ENCODE assay signal across 14 cellular contexts in the genomic region with DNA sequence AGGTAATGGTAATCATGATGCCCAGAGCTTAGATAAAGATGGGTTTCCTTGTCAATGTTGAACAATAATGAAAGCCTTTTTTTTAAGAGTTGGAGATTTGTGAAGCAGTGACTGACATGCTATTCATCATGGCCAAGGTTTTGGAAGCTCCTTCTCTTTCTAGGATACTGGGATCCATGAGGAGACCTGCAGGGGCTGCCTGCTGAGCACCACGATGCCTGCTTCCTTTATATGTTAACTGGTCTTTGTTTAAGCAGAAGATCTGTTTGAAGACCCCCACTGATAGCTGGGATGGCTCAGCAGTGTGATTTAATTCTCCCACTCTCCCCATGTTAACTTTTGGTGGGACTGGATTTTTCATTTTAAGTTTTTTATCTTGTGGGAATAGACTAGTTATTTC. TPM values are rescaled to one million over a fixed set of nuclear protein-coding genes. Genes with fewer than 3 reads are reported as not detected.
A peak's percentile ranks its signal among the peaks of the same experiment; 100 is the strongest.
DNase-seq lines count a peak whose midpoint lies in the region; ATAC-seq and TF ChIP-seq lines count a peak whose summit lies in the region.
"Had no signal": no experiment of that assay in that cellular context is flagged by ENCODE, and none has a peak within 500 bp of the region (broad histone marks: within the 10 kb centered on the region; RNA-seq: fewer than 3 reads in every experiment).

No MANE protein-coding gene starts in this region.

- H2AFZ ChIP-seq in Karpas-422 (ENCODE audit: low read length), result no peak overlapping the region

- H3K36me3 ChIP-seq in WERI-Rb-1 (no peaks in the 10 kb centered on the region), esophagus muscularis mucosa (peaks cover 0 to 17% (median 3%) of the 10 kb centered on the region in 4 donors), Karpas-422 (ENCODE audit: insufficient read depth, low read length) (no peaks in the 10 kb centered on the region)

- H3K4me3 ChIP-seq in WERI-Rb-1 (ENCODE audit: low read depth, low read length) (no peak overlapping the region), esophagus muscularis mucosa (no peak overlapping the region), Karpas-422 (ENCODE audit: low read length) (no peak overlapping the region)
- H3K4me3 ChIP-seq: A549 had no signal

- DNase-seq in WERI-Rb-1, result no peak
- peak; percentile 45 for DNase-seq in esophagus muscularis mucosa (ENCODE audit: extremely low spot score)
- DNase-seq in mucosa of gallbladder (ENCODE audit: low spot score), result peak; percentile 1
- DNase-seq in GM10266 (ENCODE audit: extremely low spot score), result no peak
- DNase-seq in SIG-M5 treated with dmso at 0.1 percent for 504 hours (lab: John Stamatoyannopoulos, UW; ENCODE audit: unreplicated experiment), result no peak
- no peak for DNase-seq in Karpas-422
- DNase-seq: BE2C; CD4-positive, alpha-beta memory T cell; DMS153; DMS79 treated with DMSO at 0.1 percent for 48 hours; EL had no signal

- H3K9me3 ChIP-seq in WERI-Rb-1 (ENCODE audit: severe bottlenecking) (no peaks in the 10 kb centered on the region), esophagus muscularis mucosa (no peaks in the 10 kb centered on the region), Karpas-422 (ENCODE audit: low read length) (no peaks in the 10 kb centered on the region)
- H3K9me3 ChIP-seq: A549, BE2C had no signal

- H3K4me1 ChIP-seq in esophagus muscularis mucosa (no peaks in the 10 kb centered on the region), Karpas-422 (ENCODE audit: low read length) (peaks cover 10% of the 10 kb centered on the region)
- H3K4me1 ChIP-seq: A549 had no signal

- intact Hi-C loops in esophagus muscularis mucosa (cut with DNase I), result no loop called here

- no peak overlapping the region for H3K4me2 ChIP-seq in Karpas-422 (ENCODE audit: low read depth, low read length, poor library complexity, severe bottlenecking)
- H3K4me2 ChIP-seq: A549 had no signal

- WGBS in esophagus muscularis mucosa, result 67% methylated on average over 1 of the region's 1 CpG

- no peak for TF ChIP-seq EP300 in esophagus muscularis mucosa (IDR thresholded peaks at IDR 0.05)

- no peak for ATAC-seq in HG03280 (IDR thresholded peaks at IDR 0.05; ENCODE audit: unreplicated experiment)
- ATAC-seq: A549 had no signal

- H4K20me1 ChIP-seq in Karpas-422 (ENCODE audit: insufficient read depth, low read depth, low read length), result no peaks in the 10 kb centered on the region

- no peaks in the 10 kb centered on the region for H3K9me2 ChIP-seq in Karpas-422 (replicated peaks; ENCODE audit: insufficient read depth, low read length)

- H3K27ac ChIP-seq in WERI-Rb-1 (peak overlapping the region; percentile 84), esophagus muscularis mucosa (replicated peaks in 1 of 4) (no peak overlapping the region), Karpas-422 (ENCODE audit: low read length) (no peak overlapping the region)
- H3K27ac ChIP-seq: A549, C4-2B had no signal

- H3K79me2 ChIP-seq in Karpas-422 (ENCODE audit: low read length), result no peaks in the 10 kb centered on the region

- TF ChIP-seq CTCF in WERI-Rb-1 (IDR thresholded peaks at IDR 0.05; ENCODE audit: low read depth, low read length) (no peak), esophagus muscularis mucosa (IDR thresholded peaks at IDR 0.05) (no peak), GM10266 (IDR thresholded peaks at IDR 0.05; ENCODE audit: control insufficient read depth, insufficient read depth, low read depth, missing control alignments) (no peak)

- no peak overlapping the region for H3K9ac ChIP-seq in Karpas-422 (ENCODE audit: low read length)

- H3K27me3 ChIP-seq in WERI-Rb-1 (ENCODE audit: insufficient read depth, low read depth, severe bottlenecking), result no peaks in the 10 kb centered on the region
- no peaks in the 10 kb centered on the region for H3K27me3 ChIP-seq in esophagus muscularis mucosa
- no peaks in the 10 kb centered on the region for H3K27me3 ChIP-seq in Karpas-422 (ENCODE audit: low read length)
- H3K27me3 ChIP-seq: BE2C had no signal

- no peak for TF ChIP-seq POLR2A in esophagus muscularis mucosa (IDR thresholded peaks at IDR 0.05; ENCODE audit: low read depth)

RNA-seq across cellular contexts. Expression of gene RBP1, which starts 15.8 kb away (rescaled TPM):
- 10 to 100 TPM; 12.8 to 16.1 (median 15.7) TPM for total RNA-seq in esophagus muscularis mucosa
- 279 TPM for total RNA-seq in mucosa of gallbladder
- total RNA-seq in Karpas-422 (2014; rRNA removed; shearing (Covaris generic); ENCODE audit: low replicate concordance), result not detected in 2 replicates
- total RNA-seq: CD4-positive, alpha-beta memory T cell had no signal

RNA-seq across cellular contexts. Expression of gene RBP2, which starts 47.4 kb away (rescaled TPM):
- total RNA-seq in esophagus muscularis mucosa (not detected), mucosa of gallbladder (12.2 TPM)
- not detected in 2 replicates for total RNA-seq in Karpas-422 (2014; rRNA removed; shearing (Covaris generic); ENCODE audit: low replicate concordance)
- total RNA-seq: CD4-positive, alpha-beta memory T cell had no signal

Comparison
In these comparisons a context has a peak if more than half of its experiments do, and no peak if none do; other contexts are left out.
1. DNase-seq: peak in esophagus muscularis mucosa (single experiment) and mucosa of gallbladder (single experiment); none in WERI-Rb-1 (single experiment), GM10266 (single experiment), SIG-M5 treated with dmso at 0.1 percent for 504 hours (single experiment) and Karpas-422 (single experiment).
2. RNA of gene RBP1, which starts 15.8 kb away (total RNA-seq): 279 TPM in mucosa of gallbladder (single experiment); 12.8 to 16.1 TPM in esophagus muscularis mucosa and not detected in Karpas-422; every median in the first group is over 10 times any median in the second.
3. RNA of gene RBP2, which starts 47.4 kb away (total RNA-seq): 12.2 TPM in mucosa of gallbladder (single experiment); not detected in esophagus muscularis mucosa and not detected in Karpas-422; every median in the first group is over 10 times any median in the second.